1 cellular context compared by ENCODE assay signal in the genomic region with DNA sequence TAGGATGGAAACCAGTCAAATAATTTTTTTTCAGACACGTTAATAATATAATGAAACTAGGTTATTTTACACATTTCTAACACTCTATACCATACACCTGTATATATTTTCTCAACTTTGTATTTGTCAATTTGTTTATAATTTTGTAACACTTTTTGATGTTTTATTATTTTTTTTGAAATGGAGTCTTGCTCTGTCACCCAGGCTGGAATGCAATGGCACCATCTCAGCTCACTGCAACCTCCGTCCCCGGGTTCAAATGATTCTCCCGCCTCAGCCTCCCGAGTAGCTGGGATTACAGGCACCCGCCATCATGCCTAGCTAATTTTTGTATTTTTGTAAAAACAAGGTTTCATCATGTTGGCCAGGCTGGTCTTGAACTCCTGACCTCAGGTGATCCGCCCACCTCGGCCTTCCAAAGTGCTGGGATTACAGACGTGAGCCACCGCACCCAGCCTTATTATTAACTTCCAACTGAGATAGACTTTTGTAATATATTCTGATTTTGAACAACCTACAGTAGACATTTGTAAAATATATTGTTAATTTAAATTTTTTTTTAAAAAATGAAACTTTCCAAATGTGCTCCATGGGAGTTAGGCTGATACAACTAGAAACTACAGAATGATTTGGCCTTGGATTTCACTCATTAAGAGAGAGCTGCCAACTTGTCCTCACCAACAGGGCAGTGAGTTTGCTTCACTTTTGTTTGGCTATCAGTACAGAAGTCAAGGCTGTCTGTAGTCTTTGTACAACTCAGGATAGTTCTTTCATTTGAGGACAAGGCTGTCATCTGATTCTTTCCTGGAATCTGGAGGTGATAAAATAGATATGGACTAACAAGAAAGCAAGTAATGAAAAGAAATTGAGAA.
TF ChIP-seq lines count a peak whose summit lies in the region.

No MANE protein-coding gene starts in this region.

TF ChIP-seq in HepG2, 621 proteins besides CTCF, POLR2A, EP300 and RAD21 (continued from another document and continues in another):
- TF ChIP-seq MAZ (IDR thresholded peaks at IDR 0.05; ENCODE audit: borderline replicate concordance, low read depth, low read length) (no peak), MAZ (CRISPR knock-in tag; IDR thresholded peaks at IDR 0.05; ENCODE audit: low read depth) (no peak), GPBP1L1 (CRISPR knock-in tag; IDR thresholded peaks at IDR 0.05) (no peak), ZNF382 (CRISPR knock-in tag; IDR thresholded peaks at IDR 0.05; ENCODE audit: borderline replicate concordance) (no peak), ZNF282 (IDR thresholded peaks at IDR 0.05; ENCODE audit: partially characterized antibody) (no peak), ZNF768 (CRISPR knock-in tag; IDR thresholded peaks at IDR 0.05) (no peak), CENPT (CRISPR knock-in tag; IDR thresholded peaks at IDR 0.05; ENCODE audit: low read depth) (no peak), RBM22 (optimal IDR thresholded peaks at IDR 0.05; ENCODE audit: low read length) (no peak), PHB2 (IDR thresholded peaks at IDR 0.05; ENCODE audit: partially characterized antibody) (no peak), ZNF660 (CRISPR knock-in tag; IDR thresholded peaks at IDR 0.05; ENCODE audit: borderline replicate concordance, low read depth) (no peak), MIER3 (CRISPR knock-in tag; IDR thresholded peaks at IDR 0.05; ENCODE audit: borderline replicate concordance) (peak; percentile 79; the same call in 1 of the 2 replicates), PRMT3 (CRISPR knock-in tag; IDR thresholded peaks at IDR 0.05; ENCODE audit: borderline replicate concordance, low read depth) (no peak), IRX3 (CRISPR knock-in tag; IDR thresholded peaks at IDR 0.05; ENCODE audit: borderline replicate concordance, low read depth) (no peak), SKIL (CRISPR knock-in tag; IDR thresholded peaks at IDR 0.05; ENCODE audit: borderline replicate concordance) (no peak), MTERF4 (CRISPR knock-in tag; IDR thresholded peaks at IDR 0.05) (no peak), CHD4 (IDR thresholded peaks at IDR 0.05; ENCODE audit: borderline replicate concordance, low read length) (peak; percentile 94), DDIT3 (CRISPR knock-in tag; IDR thresholded peaks at IDR 0.05) (no peak), YY1 (IDR thresholded peaks at IDR 0.05; ENCODE audit: insufficient read depth, insufficient replicate concordance, low read depth, low read length) (no peak), ARNT2 (CRISPR knock-in tag; IDR thresholded peaks at IDR 0.05; ENCODE audit: low read depth) (no peak), ZNF557 (CRISPR knock-in tag; IDR thresholded peaks at IDR 0.05) (no peak), ZNF747 (CRISPR knock-in tag; IDR thresholded peaks at IDR 0.05; ENCODE audit: borderline replicate concordance) (no peak), ZFP90 (CRISPR knock-in tag; IDR thresholded peaks at IDR 0.05; ENCODE audit: borderline replicate concordance) (no peak), ZNF432 (CRISPR knock-in tag; IDR thresholded peaks at IDR 0.05; ENCODE audit: borderline replicate concordance) (no peak), ZSCAN12 (CRISPR knock-in tag; IDR thresholded peaks at IDR 0.05) (no peak), ZC3H4 (CRISPR knock-in tag; IDR thresholded peaks at IDR 0.05; ENCODE audit: borderline replicate concordance) (no peak), ZSCAN22 (CRISPR knock-in tag; IDR thresholded peaks at IDR 0.05) (no peak), ZBTB43 (CRISPR knock-in tag; conservative IDR thresholded peaks at IDR 0.05) (0 out of 2 replicates have a peak, but pooled peaks have one; percentile 19), MYPOP (CRISPR knock-in tag; IDR thresholded peaks at IDR 0.05) (no peak), MEIS1 (CRISPR knock-in tag; IDR thresholded peaks at IDR 0.05; ENCODE audit: borderline replicate concordance) (no peak), STAG1 (CRISPR knock-in tag; IDR thresholded peaks at IDR 0.05) (no peak), KDM5A (IDR thresholded peaks at IDR 0.05; ENCODE audit: borderline replicate concordance, low read length) (no peak), NCOA5 (CRISPR knock-in tag; IDR thresholded peaks at IDR 0.05) (no peak), RARG (CRISPR knock-in tag; IDR thresholded peaks at IDR 0.05; ENCODE audit: low read depth) (no peak)
- TF ChIP-seq, protein P1, sequence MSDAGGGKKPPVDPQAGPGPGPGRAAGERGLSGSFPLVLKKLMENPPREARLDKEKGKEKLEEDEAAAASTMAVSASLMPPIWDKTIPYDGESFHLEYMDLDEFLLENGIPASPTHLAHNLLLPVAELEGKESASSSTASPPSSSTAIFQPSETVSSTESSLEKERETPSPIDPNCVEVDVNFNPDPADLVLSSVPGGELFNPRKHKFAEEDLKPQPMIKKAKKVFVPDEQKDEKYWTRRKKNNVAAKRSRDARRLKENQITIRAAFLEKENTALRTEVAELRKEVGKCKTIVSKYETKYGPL (CRISPR knock-in tag; IDR thresholded peaks at IDR 0.05), result no peak
- TF ChIP-seq, protein P2, sequence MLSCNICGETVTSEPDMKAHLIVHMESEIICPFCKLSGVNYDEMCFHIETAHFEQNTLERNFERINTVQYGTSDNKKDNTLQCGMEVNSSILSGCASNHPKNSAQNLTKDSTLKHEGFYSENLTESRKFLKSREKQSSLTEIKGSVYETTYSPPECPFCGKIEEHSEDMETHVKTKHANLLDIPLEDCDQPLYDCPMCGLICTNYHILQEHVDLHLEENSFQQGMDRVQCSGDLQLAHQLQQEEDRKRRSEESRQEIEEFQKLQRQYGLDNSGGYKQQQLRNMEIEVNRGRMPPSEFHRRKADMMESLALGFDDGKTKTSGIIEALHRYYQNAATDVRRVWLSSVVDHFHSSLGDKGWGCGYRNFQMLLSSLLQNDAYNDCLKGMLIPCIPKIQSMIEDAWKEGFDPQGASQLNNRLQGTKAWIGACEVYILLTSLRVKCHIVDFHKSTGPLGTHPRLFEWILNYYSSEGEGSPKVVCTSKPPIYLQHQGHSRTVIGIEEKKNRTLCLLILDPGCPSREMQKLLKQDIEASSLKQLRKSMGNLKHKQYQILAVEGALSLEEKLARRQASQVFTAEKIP (CRISPR knock-in tag; IDR thresholded peaks at IDR 0.05; ENCODE audit: borderline replicate concordance), result no peak
- TF ChIP-seq, protein P3, sequence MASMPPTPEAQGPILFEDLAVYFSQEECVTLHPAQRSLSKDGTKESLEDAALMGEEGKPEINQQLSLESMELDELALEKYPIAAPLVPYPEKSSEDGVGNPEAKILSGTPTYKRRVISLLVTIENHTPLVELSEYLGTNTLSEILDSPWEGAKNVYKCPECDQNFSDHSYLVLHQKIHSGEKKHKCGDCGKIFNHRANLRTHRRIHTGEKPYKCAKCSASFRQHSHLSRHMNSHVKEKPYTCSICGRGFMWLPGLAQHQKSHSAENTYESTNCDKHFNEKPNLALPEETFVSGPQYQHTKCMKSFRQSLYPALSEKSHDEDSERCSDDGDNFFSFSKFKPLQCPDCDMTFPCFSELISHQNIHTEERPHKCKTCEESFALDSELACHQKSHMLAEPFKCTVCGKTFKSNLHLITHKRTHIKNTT (CRISPR knock-in tag; IDR thresholded peaks at IDR 0.05), result no peak
- TF ChIP-seq, protein P4, sequence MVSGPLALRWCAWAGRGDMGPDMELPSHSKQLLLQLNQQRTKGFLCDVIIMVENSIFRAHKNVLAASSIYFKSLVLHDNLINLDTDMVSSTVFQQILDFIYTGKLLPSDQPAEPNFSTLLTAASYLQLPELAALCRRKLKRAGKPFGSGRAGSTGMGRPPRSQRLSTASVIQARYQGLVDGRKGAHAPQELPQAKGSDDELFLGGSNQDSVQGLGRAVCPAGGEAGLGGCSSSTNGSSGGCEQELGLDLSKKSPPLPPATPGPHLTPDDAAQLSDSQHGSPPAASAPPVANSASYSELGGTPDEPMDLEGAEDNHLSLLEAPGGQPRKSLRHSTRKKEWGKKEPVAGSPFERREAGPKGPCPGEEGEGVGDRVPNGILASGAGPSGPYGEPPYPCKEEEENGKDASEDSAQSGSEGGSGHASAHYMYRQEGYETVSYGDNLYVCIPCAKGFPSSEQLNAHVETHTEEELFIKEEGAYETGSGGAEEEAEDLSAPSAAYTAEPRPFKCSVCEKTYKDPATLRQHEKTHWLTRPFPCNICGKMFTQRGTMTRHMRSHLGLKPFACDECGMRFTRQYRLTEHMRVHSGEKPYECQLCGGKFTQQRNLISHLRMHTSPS (CRISPR knock-in tag; IDR thresholded peaks at IDR 0.05; ENCODE audit: low read depth), result no peak
- TF ChIP-seq, protein P5, sequence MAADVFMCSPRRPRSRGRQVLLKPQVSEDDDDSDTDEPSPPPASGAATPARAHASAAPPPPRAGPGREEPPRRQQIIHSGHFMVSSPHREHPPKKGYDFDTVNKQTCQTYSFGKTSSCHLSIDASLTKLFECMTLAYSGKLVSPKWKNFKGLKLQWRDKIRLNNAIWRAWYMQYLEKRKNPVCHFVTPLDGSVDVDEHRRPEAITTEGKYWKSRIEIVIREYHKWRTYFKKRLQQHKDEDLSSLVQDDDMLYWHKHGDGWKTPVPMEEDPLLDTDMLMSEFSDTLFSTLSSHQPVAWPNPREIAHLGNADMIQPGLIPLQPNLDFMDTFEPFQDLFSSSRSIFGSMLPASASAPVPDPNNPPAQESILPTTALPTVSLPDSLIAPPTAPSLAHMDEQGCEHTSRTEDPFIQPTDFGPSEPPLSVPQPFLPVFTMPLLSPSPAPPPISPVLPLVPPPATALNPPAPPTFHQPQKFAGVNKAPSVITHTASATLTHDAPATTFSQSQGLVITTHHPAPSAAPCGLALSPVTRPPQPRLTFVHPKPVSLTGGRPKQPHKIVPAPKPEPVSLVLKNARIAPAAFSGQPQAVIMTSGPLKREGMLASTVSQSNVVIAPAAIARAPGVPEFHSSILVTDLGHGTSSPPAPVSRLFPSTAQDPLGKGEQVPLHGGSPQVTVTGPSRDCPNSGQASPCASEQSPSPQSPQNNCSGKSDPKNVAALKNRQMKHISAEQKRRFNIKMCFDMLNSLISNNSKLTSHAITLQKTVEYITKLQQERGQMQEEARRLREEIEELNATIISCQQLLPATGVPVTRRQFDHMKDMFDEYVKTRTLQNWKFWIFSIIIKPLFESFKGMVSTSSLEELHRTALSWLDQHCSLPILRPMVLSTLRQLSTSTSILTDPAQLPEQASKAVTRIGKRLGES (CRISPR knock-in tag; IDR thresholded peaks at IDR 0.05; ENCODE audit: borderline replicate concordance), result no peak
- TF ChIP-seq, protein P6, sequence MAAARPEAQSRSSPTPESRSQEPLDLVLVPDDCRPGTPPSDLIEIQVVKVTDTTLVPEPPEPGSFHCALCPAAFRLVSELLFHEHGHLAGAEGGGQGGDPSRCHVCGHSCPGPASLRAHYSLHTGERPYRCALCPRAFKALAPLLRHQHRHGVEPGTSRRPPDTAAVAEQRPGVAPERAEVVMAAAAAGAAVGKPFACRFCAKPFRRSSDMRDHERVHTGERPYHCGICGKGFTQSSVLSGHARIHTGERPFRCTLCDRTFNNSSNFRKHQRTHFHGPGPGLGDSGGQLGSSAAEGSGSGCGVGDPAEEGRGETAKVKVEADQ (CRISPR knock-in tag; IDR thresholded peaks at IDR 0.05; ENCODE audit: borderline replicate concordance), result no peak
